ENCODE assay signal across 34 cellular contexts in genomic region chr18:9280854-9281253, GRCh38.
"Had no signal": no experiment of that assay in that cellular context is flagged by ENCODE, and none has a peak within 500 bp of the region (broad histone marks: within the 10 kb centered on the region; RNA-seq: fewer than 3 reads in every experiment).

No MANE protein-coding gene starts in this region.

- H3K4me1 Mint-ChIP-seq: activated CD4-positive, alpha-beta memory T cell treated with anti-CD3 and anti-CD28 coated beads, Interleukin-2, amount 10 ng/mL, durations not matched to agents 7 days and 5 days; activated CD4-positive, alpha-beta T cell treated with anti-CD3 and anti-CD28 coated beads, Interleukin-2, amount 10 ng/mL, durations not matched to agents 7 days and 5 days; activated naive CD4-positive, alpha-beta T cell treated with anti-CD3 and anti-CD28 coated beads, Interleukin-2, amount 10 ng/mL, durations not matched to agents 7 days and 5 days; activated naive CD8-positive, alpha-beta T cell treated with anti-CD3 and anti-CD28 coated beads for 36 hours; activated naive CD8-positive, alpha-beta T cell treated with anti-CD3 and anti-CD28 coated beads, Interleukin-2, amount 50 U/mL, for 24 hours; brain; T-helper 17 cell had no signal

- H3K27ac ChIP-seq: adrenal gland, breast epithelium, cardiac muscle cell, colonic mucosa, epithelial cell of prostate, esophagus squamous epithelium, gastroesophageal sphincter had no signal

- H3K4me3 ChIP-seq: adrenal gland, breast epithelium, cardiac muscle cell, colonic mucosa, esophagus squamous epithelium, gastroesophageal sphincter had no signal

- H3K4me1 ChIP-seq: adrenal gland, breast epithelium, colonic mucosa, gastroesophageal sphincter had no signal

- FAIRE-seq: endothelial cell of umbilical vein had no signal

- H3K27me3 Mint-ChIP-seq: activated CD4-positive, alpha-beta memory T cell treated with anti-CD3 and anti-CD28 coated beads, Interleukin-2, amount 10 ng/mL, durations not matched to agents 7 days and 5 days; activated CD4-positive, alpha-beta T cell treated with anti-CD3 and anti-CD28 coated beads, Interleukin-2, amount 10 ng/mL, durations not matched to agents 7 days and 5 days; activated naive CD4-positive, alpha-beta T cell treated with anti-CD3 and anti-CD28 coated beads, Interleukin-2, amount 10 ng/mL, durations not matched to agents 7 days and 5 days; activated naive CD8-positive, alpha-beta T cell treated with anti-CD3 and anti-CD28 coated beads for 36 hours; activated naive CD8-positive, alpha-beta T cell treated with anti-CD3 and anti-CD28 coated beads, Interleukin-2, amount 50 U/mL, for 24 hours; activated T-cell treated with anti-CD3 and anti-CD28 coated beads, Interleukin-2, amount 50 U/mL, for 24 hours; brain; T-helper 17 cell had no signal

- H3K27me3 ChIP-seq: adrenal gland, breast epithelium, cardiac muscle cell, colonic mucosa, esophagus squamous epithelium, gastroesophageal sphincter had no signal

- DNase-seq: activated CD4-positive, alpha-beta memory T cell treated with anti-CD3 and anti-CD28 coated beads, Interleukin-2, amount 10 ng/mL, durations not matched to agents 7 days and 5 days; activated CD4-positive, alpha-beta T cell treated with anti-CD3 and anti-CD28 coated beads for 1 hour; activated CD4-positive, alpha-beta T cell treated with anti-CD3 and anti-CD28 coated beads for 4 hours; activated CD4-positive, alpha-beta T cell treated with anti-CD3 and anti-CD28 coated beads, Interleukin-2, amount 10 ng/mL, durations not matched to agents 7 days and 5 days; activated CD4-positive, alpha-beta T cell treated with anti-CD3 and anti-CD28 coated beads, Interleukin-2, amount 50 U/mL, for 4 hours; activated CD4-positive, CD25-positive, alpha-beta regulatory T cell; activated CD8-positive, alpha-beta memory T cell treated with anti-CD3 and anti-CD28 coated beads, Interleukin-2, amount 50 U/mL, for 48 hours; activated gamma-delta T cell; activated naive CD4-positive, alpha-beta T cell; activated naive CD4-positive, alpha-beta T cell treated with anti-CD3 and anti-CD28 coated beads, Interleukin-2, amount 10 ng/mL, durations not matched to agents 7 days and 5 days; activated naive CD8-positive, alpha-beta T cell treated with anti-CD3 and anti-CD28 coated beads for 36 hours; activated naive CD8-positive, alpha-beta T cell treated with anti-CD3 and anti-CD28 coated beads, Interleukin-2, amount 50 U/mL, for 24 hours; activated T-cell treated with anti-CD3 and anti-CD28 coated beads for 4 hours; activated T-cell treated with anti-CD3 and anti-CD28 coated beads, Interleukin-2, amount 50 U/mL, for 24 hours; activated T-cell treated with anti-CD3 and anti-CD28 coated beads, Interleukin-2, amount 50 U/mL, for 72 hours; adrenal gland; amygdala; aorta; central memory CD4-positive, alpha-beta T cell; cerebellar nuclear complex; colonic mucosa; effector CD8-positive, alpha-beta T cell; esophagus squamous epithelium; foreskin melanocyte; T-helper 1 cell; T-helper 17 cell; T1000 had no signal

- H3K27ac Mint-ChIP-seq: activated CD4-positive, alpha-beta memory T cell treated with anti-CD3 and anti-CD28 coated beads, Interleukin-2, amount 10 ng/mL, durations not matched to agents 7 days and 5 days; activated naive CD4-positive, alpha-beta T cell treated with anti-CD3 and anti-CD28 coated beads, Interleukin-2, amount 10 ng/mL, durations not matched to agents 7 days and 5 days; activated naive CD8-positive, alpha-beta T cell treated with anti-CD3 and anti-CD28 coated beads for 36 hours; activated naive CD8-positive, alpha-beta T cell treated with anti-CD3 and anti-CD28 coated beads, Interleukin-2, amount 50 U/mL, for 24 hours; activated T-cell treated with anti-CD3 and anti-CD28 coated beads, Interleukin-2, amount 50 U/mL, for 72 hours; brain; T-helper 17 cell; T-helper 2 cell treated with Interferon-gamma antibody and Interleukin-4, amounts not matched to agents 5 μg/mL and 100 μg/mL, for 36 hours had no signal

- H3K9me3 ChIP-seq: adrenal gland, breast epithelium, colonic mucosa, esophagus squamous epithelium, gastroesophageal sphincter had no signal

- H3K4me3 Mint-ChIP-seq: activated CD4-positive, alpha-beta memory T cell treated with anti-CD3 and anti-CD28 coated beads, Interleukin-2, amount 10 ng/mL, durations not matched to agents 7 days and 5 days; activated CD4-positive, alpha-beta T cell treated with anti-CD3 and anti-CD28 coated beads, Interleukin-2, amount 10 ng/mL, durations not matched to agents 7 days and 5 days; activated naive CD4-positive, alpha-beta T cell treated with anti-CD3 and anti-CD28 coated beads, Interleukin-2, amount 10 ng/mL, durations not matched to agents 7 days and 5 days; activated naive CD8-positive, alpha-beta T cell treated with anti-CD3 and anti-CD28 coated beads for 36 hours; activated naive CD8-positive, alpha-beta T cell treated with anti-CD3 and anti-CD28 coated beads, Interleukin-2, amount 50 U/mL, for 24 hours; activated T-cell treated with anti-CD3 and anti-CD28 coated beads, Interleukin-2, amount 50 U/mL, for 24 hours; activated T-cell treated with anti-CD3 and anti-CD28 coated beads, Interleukin-2, amount 50 U/mL, for 72 hours; brain; T-helper 17 cell; T-helper 2 cell treated with Interferon-gamma antibody and Interleukin-4, amounts not matched to agents 5 μg/mL and 100 μg/mL, for 36 hours had no signal

- ATAC-seq: activated naive CD8-positive, alpha-beta T cell treated with anti-CD3 and anti-CD28 coated beads, Interleukin-2, amount 50 U/mL, for 24 hours; activated T-cell treated with anti-CD3 and anti-CD28 coated beads, Interleukin-2, amount 50 U/mL, for 72 hours; gastroesophageal sphincter; T-helper 17 cell had no signal

- H3K36me3 ChIP-seq: breast epithelium, colonic mucosa had no signal

- H3K9me3 Mint-ChIP-seq: activated CD4-positive, alpha-beta memory T cell treated with anti-CD3 and anti-CD28 coated beads, Interleukin-2, amount 10 ng/mL, durations not matched to agents 7 days and 5 days; activated naive CD4-positive, alpha-beta T cell treated with anti-CD3 and anti-CD28 coated beads, Interleukin-2, amount 10 ng/mL, durations not matched to agents 7 days and 5 days; activated naive CD8-positive, alpha-beta T cell treated with anti-CD3 and anti-CD28 coated beads for 36 hours; activated T-cell treated with anti-CD3 and anti-CD28 coated beads, Interleukin-2, amount 50 U/mL, for 24 hours; activated T-cell treated with anti-CD3 and anti-CD28 coated beads, Interleukin-2, amount 50 U/mL, for 72 hours; brain; T-helper 2 cell treated with Interferon-gamma antibody and Interleukin-4, amounts not matched to agents 5 μg/mL and 100 μg/mL, for 36 hours had no signal
